ENCODE assay signal across 13 cellular contexts in genomic region chr1:94428441-94428840, GRCh38. TPM values are rescaled to one million over a fixed set of nuclear protein-coding genes. Genes with fewer than 3 reads are reported as not detected.
A peak's percentile ranks its signal among the peaks of the same experiment; 100 is the strongest.
DNase-seq lines count a peak whose midpoint lies in the region; ATAC-seq and TF ChIP-seq lines count a peak whose summit lies in the region.
"Had no signal": no experiment of that assay in that cellular context is flagged by ENCODE, and none has a peak within 500 bp of the region (broad histone marks: within the 10 kb centered on the region; RNA-seq: fewer than 3 reads in every experiment).

No MANE protein-coding gene starts in this region.

- H4K20me1 ChIP-seq in OCI-LY3 (ENCODE audit: insufficient read depth, low read length) = no peaks in the 10 kb centered on the region; the same call in 1 of the 2 replicates

- H3K36me3 ChIP-seq in OCI-LY3 (replicated peaks; ENCODE audit: low read depth, low read length) (no peaks in the 10 kb centered on the region), body of pancreas (replicated peaks in 1 of 2; ENCODE audit: insufficient read depth in 1 of 2, low read depth in 2 of 2) (no peaks in the 10 kb centered on the region), mucosa of rectum (ENCODE audit: control insufficient read depth in 2 of 2, insufficient read depth in 2 of 2, low read length in 2 of 2) (peaks cover 0 to 2% of the 10 kb centered on the region in 2 donors), transverse colon (no peaks in the 10 kb centered on the region)
- H3K36me3 ChIP-seq: HAP-1 had no signal

- WGBS in body of pancreas, 2 donors = 53 to 61% methylated on average over 5 of the region's 5 CpGs
- 88 to 90% methylated on average over 3 to 5 of the region's 5 CpGs for WGBS in transverse colon (ENCODE audit: low coverage in 1 of 2), 2 donors

- in situ Hi-C loops in transverse colon (cut with MboI; ENCODE audit: low pct_ligation_motif_present in 1 of 4, low pct_unique_long_range_greater_than_20kb in 1 of 4, low sequenced_read_pairs in 3 of 4) = no loop called here

- no peak overlapping the region for H2AFZ ChIP-seq in OCI-LY3 (ENCODE audit: low read depth, low read length)

- 0 out of 2 replicates have a peak overlapping the region, but pooled peaks have one; percentile 12 for H3K4me2 ChIP-seq in OCI-LY3 (ENCODE audit: low read length)
- H3K4me2 ChIP-seq: A549 had no signal

- ATAC-seq in body of pancreas (no peak), HG03571 (IDR thresholded peaks at IDR 0.05; ENCODE audit: unreplicated experiment) (no peak)
- ATAC-seq: A549 had no signal

- no peak for TF ChIP-seq CTCF in OCI-LY3 (IDR thresholded peaks at IDR 0.05; ENCODE audit: low read depth, low read length)
- TF ChIP-seq CTCF in body of pancreas (IDR thresholded peaks at IDR 0.05) = no peak
- TF ChIP-seq CTCF in transverse colon (IDR thresholded peaks at IDR 0.05) = no peak

- intact Hi-C loops in body of pancreas (cut with DNase I) = no loop called here
- intact Hi-C loops in transverse colon (cut with DNase I; ENCODE audit: low total_unique reads) = no loop called here

- H3K9me3 ChIP-seq in OCI-LY3 (ENCODE audit: insufficient read depth, low read length) (no peaks in the 10 kb centered on the region), body of pancreas (no peaks in the 10 kb centered on the region), mucosa of rectum (ENCODE audit: control insufficient read depth in 2 of 2, low read length in 2 of 2) (no peaks in the 10 kb centered on the region), transverse colon (no peaks in the 10 kb centered on the region)
- H3K9me3 ChIP-seq: A549, Caco-2, HAP-1 had no signal

- peaks cover 45% of the 10 kb centered on the region for H3K79me2 ChIP-seq in OCI-LY3 (ENCODE audit: low read length)

- H3K4me1 ChIP-seq in OCI-LY3 (ENCODE audit: low read length) (peaks cover 23% of the 10 kb centered on the region), body of pancreas (peaks cover 73% of the 10 kb centered on the region), mucosa of rectum (ENCODE audit: control insufficient read depth in 2 of 2, insufficient read depth in 2 of 2, low read length in 2 of 2) (peaks cover 8 to 16% of the 10 kb centered on the region in 2 donors), transverse colon (peaks cover 0 to 66% (median 32%) of the 10 kb centered on the region in 4 donors)

- H3K27ac ChIP-seq in OCI-LY3 (ENCODE audit: low read length) = no peak overlapping the region
- peak overlapping the region; percentile 16 to 89 (median 60) for H3K27ac ChIP-seq in body of pancreas
- H3K27ac ChIP-seq in mucosa of rectum (ENCODE audit: low read depth in 2 of 2, low read length in 2 of 2) = peak overlapping the region; percentile 42 to 46
- H3K27ac ChIP-seq in transverse colon = peak overlapping the region; percentile 61 to 75 (median 63)
- H3K27ac ChIP-seq: A549 had no signal

- H3K27me3 ChIP-seq in OCI-LY3 (ENCODE audit: low read depth, low read length) (no peaks in the 10 kb centered on the region), body of pancreas (no peaks in the 10 kb centered on the region), mucosa of rectum (ENCODE audit: control insufficient read depth in 2 of 2, insufficient read depth in 2 of 2, low read length in 2 of 2) (no peaks in the 10 kb centered on the region), transverse colon (no peaks in the 10 kb centered on the region)

- no peak for TF ChIP-seq POLR2A in body of pancreas (IDR thresholded peaks at IDR 0.05)
- no peak for TF ChIP-seq POLR2A in transverse colon (IDR thresholded peaks at IDR 0.05)

- no peak overlapping the region for H3K9ac ChIP-seq in OCI-LY3 (ENCODE audit: low read length)
- H3K9ac ChIP-seq in mucosa of rectum (ENCODE audit: low read depth in 1 of 2, low read length in 2 of 2) = no peak overlapping the region

- H3K4me3 ChIP-seq in OCI-LY3 (ENCODE audit: low read length) (no peak overlapping the region), body of pancreas (no peak overlapping the region), mucosa of rectum (ENCODE audit: low read length in 2 of 2) (no peak overlapping the region), transverse colon (no peak overlapping the region)
- H3K4me3 ChIP-seq: A549, HAP-1 had no signal

- no peak for TF ChIP-seq EP300 in transverse colon (IDR thresholded peaks at IDR 0.05; ENCODE audit: low read depth)

- DNase-seq in body of pancreas (no peak), transverse colon (no peak), C1 segment of cervical spinal cord (lab: John Stamatoyannopoulos, UW) (no peak)
- DNase-seq: Caco-2; CD8-positive, alpha-beta memory T cell; DND-41; GDM1; GOT3 had no signal

RNA-seq across cellular contexts. Expression of gene ABCD3, which starts 10.3 kb away (rescaled TPM):
- total RNA-seq in body of pancreas = 10 to 100 TPM; 27.4 to 29.8 TPM
- total RNA-seq in transverse colon = 10 to 100 TPM; 37.2 to 88.3 (median 58.1) TPM
